In genomic region chr15:41817327-41817726, GRCh38 we compare ENCODE assay signal across 7 cellular contexts.
"Had no signal": no experiment of that assay in that cellular context is flagged by ENCODE, and none has a peak within 500 bp of the region (broad histone marks: within the 10 kb centered on the region; RNA-seq: fewer than 3 reads in every experiment).

No MANE protein-coding gene starts in this region.

- H3K27ac Mint-ChIP-seq: IgD-negative memory B cell had no signal

- ATAC-seq: HepG2, K562 had no signal

- DNase-seq: IMR-90, KBM-7, KG1 had no signal

- H3K27ac ChIP-seq: HL-60 had no signal

- H3K4me3 ChIP-seq: K562 had no signal

- H3K9me3 Mint-ChIP-seq: IgD-negative memory B cell had no signal

- H3K4me3 Mint-ChIP-seq: IgD-negative memory B cell had no signal

- H3K4me1 Mint-ChIP-seq: IgD-negative memory B cell had no signal
